15 cellular contexts compared by ENCODE assay signal in the genomic region with DNA sequence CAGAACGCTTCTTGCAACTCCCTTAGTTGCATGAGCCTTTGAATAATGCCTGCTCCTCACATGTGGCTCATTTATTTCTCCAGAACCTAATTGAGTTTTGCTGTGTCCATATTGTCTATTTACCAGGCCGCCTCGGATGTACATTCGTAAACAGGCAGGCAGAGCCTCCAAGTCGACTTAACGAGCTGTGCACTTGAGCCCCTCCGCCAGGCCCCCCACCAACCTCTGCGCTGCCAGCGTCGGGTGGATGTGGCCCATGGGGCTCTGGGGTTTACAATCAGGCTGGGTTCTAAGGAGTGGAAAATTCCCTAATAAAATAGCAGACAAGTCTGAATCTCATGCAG.
DNase-seq lines count a peak whose midpoint lies in the region; ATAC-seq, FAIRE-seq and TF ChIP-seq lines count a peak whose summit lies in the region.
"Had no signal": no experiment of that assay in that cellular context is flagged by ENCODE, and none has a peak within 500 bp of the region (broad histone marks: within the 10 kb centered on the region; RNA-seq: fewer than 3 reads in every experiment).

No MANE protein-coding gene starts in this region.

- H2BK120ac ChIP-seq in H9 (ENCODE audit: low read depth, low read length, poor library complexity, severe bottlenecking), result no peak overlapping the region

- peaks cover 0 to 2% of the 10 kb centered on the region in 2 experiments; a peak in 2 of 5 replicates for H3K9me3 Mint-ChIP-seq in H9
- no peaks in the 10 kb centered on the region for H3K9me3 Mint-ChIP-seq in activated T-helper 17 cell treated with anti-CD3 and anti-CD28 coated beads, Interleukin-2, amount 50 U/mL, for 72 hours
- H3K9me3 Mint-ChIP-seq: CD8-positive, alpha-beta T cell had no signal

- H2AFZ ChIP-seq in H9 (ENCODE audit: low read length), result no peak overlapping the region

- H3K4me1 ChIP-seq in kidney (ENCODE audit: control insufficient read depth in 1 of 2, insufficient read depth in 1 of 2, low read depth in 1 of 2, low read length in 2 of 2), result no peaks in the 10 kb centered on the region
- no peaks in the 10 kb centered on the region for H3K4me1 ChIP-seq in H9 (ENCODE audit: insufficient read depth, low read length)
- H3K4me1 ChIP-seq in BE2C, result peaks cover 12% of the 10 kb centered on the region

- no peak overlapping the region for H4K5ac ChIP-seq in H9 (ENCODE audit: insufficient read length, low read depth, low read length)

- H2BK15ac ChIP-seq in H9 (ENCODE audit: low read depth, low read length), result no peak overlapping the region

- no peaks in the 10 kb centered on the region for H4K20me1 ChIP-seq in H9 (ENCODE audit: control insufficient read depth, insufficient read depth, insufficient read length)

- no peak overlapping the region for H3K4me3 ChIP-seq in kidney (ENCODE audit: low read length in 2 of 2)
- no peak overlapping the region for H3K4me3 ChIP-seq in BE2C (ENCODE audit: low read depth, low read length)

- no peak overlapping the region for H4K91ac ChIP-seq in H9 (ENCODE audit: insufficient read length, low read depth, low read length)

- H3K4me2 ChIP-seq in H9 (ENCODE audit: insufficient read depth, insufficient read length, low read length), result no peak overlapping the region

- H3K4me3 Mint-ChIP-seq in H9, result no peak overlapping the region
- H3K4me3 Mint-ChIP-seq in activated T-helper 17 cell treated with anti-CD3 and anti-CD28 coated beads, Interleukin-2, amount 50 U/mL, for 72 hours, result no peak overlapping the region
- H3K4me3 Mint-ChIP-seq: CD8-positive, alpha-beta T cell had no signal

- H3K27me3 ChIP-seq in H9 (ENCODE audit: insufficient read depth, low read length) (no peaks in the 10 kb centered on the region), BE2C (no peaks in the 10 kb centered on the region)

- H3K14ac ChIP-seq in H9 (ENCODE audit: insufficient read depth, low read length), result no peak overlapping the region

- no peak overlapping the region for H2BK5ac ChIP-seq in H9 (ENCODE audit: insufficient read length, low read length)

- no peaks in the 10 kb centered on the region for H3K79me1 ChIP-seq in H9 (ENCODE audit: insufficient read depth, low read depth, low read length, poor library complexity, severe bottlenecking)

- no peak overlapping the region for H3K56ac ChIP-seq in H9 (ENCODE audit: insufficient read length, low read depth, low read length)

- no CpG with 5 or more reads among the region's 10 CpGs for WGBS in H9 (ENCODE audit: extremely low coverage, insufficient read length, low lambda C conversion rate)

- peaks cover 0 to 4% of the 10 kb centered on the region in 2 donors for H3K36me3 ChIP-seq in kidney (ENCODE audit: control insufficient read depth in 1 of 2, insufficient read depth in 2 of 2, low read length in 2 of 2)
- H3K36me3 ChIP-seq in BE2C, result no peaks in the 10 kb centered on the region

- no peak overlapping the region for H2BK12ac ChIP-seq in H9 (ENCODE audit: insufficient read length, low read depth, low read length)

- H3K9me3 ChIP-seq in kidney (ENCODE audit: control insufficient read depth in 1 of 2, low read length in 2 of 2), result no peaks in the 10 kb centered on the region
- H3K9me3 ChIP-seq in H9 (ENCODE audit: control insufficient read depth, low read depth, low read length), result no peaks in the 10 kb centered on the region
- no peaks in the 10 kb centered on the region for H3K9me3 ChIP-seq in BE2C

- no peak overlapping the region for H3K18ac ChIP-seq in H9 (ENCODE audit: insufficient read length, low read depth, low read length)

- no peak overlapping the region for H2AK5ac ChIP-seq in H9 (ENCODE audit: insufficient read length, low read length)

- H3K27ac ChIP-seq in kidney (ENCODE audit: low read depth in 2 of 2, low read length in 2 of 2) (no peak overlapping the region), H9 (ENCODE audit: insufficient read length, low read depth, low read length) (no peak overlapping the region)

- H3K23me2 ChIP-seq in H9 (ENCODE audit: insufficient read length, low read depth, low read length, poor library complexity, severe bottlenecking), result no peaks in the 10 kb centered on the region

- H3T11ph ChIP-seq in H9 (ENCODE audit: low read length), result no peak overlapping the region

- peaks cover 2% of the 10 kb centered on the region; the same call in 1 of the 2 replicates for H3K27me3 Mint-ChIP-seq in H9 (ENCODE audit: low read depth)
- H3K27me3 Mint-ChIP-seq in activated T-helper 17 cell treated with anti-CD3 and anti-CD28 coated beads, Interleukin-2, amount 50 U/mL, for 72 hours, result no peaks in the 10 kb centered on the region

- no peak overlapping the region for H4K8ac ChIP-seq in H9 (replicated peaks; ENCODE audit: insufficient read length, low read depth, low read length)

- intact Hi-C loops in left ventricle myocardium superior (cut with micrococcal nuclease), result no loop called here
- intact Hi-C loops in cardiac septum (cut with DNase I), result no loop called here
- intact Hi-C loops in kidney (cut with DNase I), result no loop called here

- no peak overlapping the region for H2BK20ac ChIP-seq in H9 (ENCODE audit: low read depth, low read length, poor library complexity, severe bottlenecking)

- FAIRE-seq in kidney (lab: Jason Lieb, UNC), result no peak
- FAIRE-seq: A204.1 had no signal

- no peak for ATAC-seq in left ventricle myocardium superior
- no peak for ATAC-seq in activated T-helper 17 cell treated with anti-CD3 and anti-CD28 coated beads, Interleukin-2, amount 50 U/mL, for 72 hours (replicated peaks)
- ATAC-seq: CD8-positive, alpha-beta T cell had no signal

- H3K27ac Mint-ChIP-seq in H9, result no peak overlapping the region
- H3K27ac Mint-ChIP-seq in activated T-helper 17 cell treated with anti-CD3 and anti-CD28 coated beads, Interleukin-2, amount 50 U/mL, for 72 hours, result no peak overlapping the region
- H3K27ac Mint-ChIP-seq: CD8-positive, alpha-beta T cell had no signal

- H3K36me3 Mint-ChIP-seq in H9 (ENCODE audit: insufficient read depth in 1 of 3, low read depth in 3 of 3), result peaks cover 14 to 33% (median 23%) of the 10 kb centered on the region in 3 experiments; a peak in 6 of 7 replicates
- H3K36me3 Mint-ChIP-seq in activated T-helper 17 cell treated with anti-CD3 and anti-CD28 coated beads, Interleukin-2, amount 50 U/mL, for 72 hours (ENCODE audit: low read depth), result peaks cover 7% of the 10 kb centered on the region

- H3K4ac ChIP-seq in H9 (ENCODE audit: low read depth, low read length), result no peak overlapping the region

- no peaks in the 10 kb centered on the region for H3K79me2 ChIP-seq in H9 (ENCODE audit: insufficient read depth, low read length)

- TF ChIP-seq CTCF in kidney (IDR thresholded peaks at IDR 0.05; ENCODE audit: borderline replicate concordance, extremely low read depth, insufficient read depth) (no peak), H9 (conservative IDR thresholded peaks at IDR 0.05) (no peak), BE2C (IDR thresholded peaks at IDR 0.05; ENCODE audit: low read depth, low read length) (no peak)

- no peak overlapping the region for H3K9ac ChIP-seq in kidney (ENCODE audit: low read length in 2 of 2)
- H3K9ac ChIP-seq in H9 (ENCODE audit: extremely low read depth, insufficient read length, low read length), result no peak overlapping the region

- H3K23ac ChIP-seq in H9 (ENCODE audit: insufficient read length, low read depth, low read length), result no peak overlapping the region

- DNase-seq in left ventricle myocardium superior, result peak; percentile 2
- DNase-seq in cardiac septum (ENCODE audit: low spot score), result no peak
- peak; percentile 49 for DNase-seq in SK-N-DZ (ENCODE audit: low spot score)
- peak; percentile 22 for DNase-seq in kidney
- DNase-seq in H9, result no peak
- DNase-seq in BE2C, result no peak
- DNase-seq: ACHN; Calu3; CD8-positive, alpha-beta T cell; DMS79 treated with DMSO at 0.1 percent for 48 hours; GF-D8; GOT3; H7 had no signal

- H3K4me1 Mint-ChIP-seq in H9, result peaks cover 14 to 17% of the 10 kb centered on the region in 2 experiments
- H3K4me1 Mint-ChIP-seq in activated T-helper 17 cell treated with anti-CD3 and anti-CD28 coated beads, Interleukin-2, amount 50 U/mL, for 72 hours, result no peaks in the 10 kb centered on the region

Comparison
In these comparisons a context has a peak if more than half of its experiments do, and no peak if none do; other contexts are left out.
1. DNase-seq: peak in left ventricle myocardium superior (single experiment), SK-N-DZ (single experiment) and kidney (single experiment); none in cardiac septum (single experiment), H9 (single experiment) and BE2C (single experiment).